Comparison of ENCODE assay signal across 13 cellular contexts in genomic region chr21:46254208-46254975, GRCh38. TPM values are rescaled to one million over a fixed set of nuclear protein-coding genes. Genes with fewer than 3 reads are reported as not detected.
DNase-seq lines count a peak whose midpoint lies in the region; ATAC-seq, FAIRE-seq and TF ChIP-seq lines count a peak whose summit lies in the region.
"Had no signal": no experiment of that assay in that cellular context is flagged by ENCODE, and none has a peak within 500 bp of the region (broad histone marks: within the 10 kb centered on the region; RNA-seq: fewer than 3 reads in every experiment).

No MANE protein-coding gene starts in this region.

- H3K4me1 Mint-ChIP-seq in CD4-positive, CD25-positive, alpha-beta regulatory T cell = peaks cover 8 to 37% (median 27%) of the 10 kb centered on the region in 4 donors

- no peak for TF ChIP-seq RAD21 in K562 (CRISPR knock-in tag; conservative IDR thresholded peaks at IDR 0.05 in 1 of 2, IDR thresholded peaks at IDR 0.05 in 1 of 2)

- BruUV-seq in K562 (replicated peaks; lab: Mats Ljungman, UMichigan) = no TSS peak

- in situ Hi-C loops in K562 (cut with MboI) = no loop called here

- H3K36me3 ChIP-seq in CD4-positive, CD25-positive, alpha-beta regulatory T cell (ENCODE audit: control insufficient read depth, insufficient read depth, low read length) = peaks cover 78% of the 10 kb centered on the region
- H3K36me3 ChIP-seq in K562 (ENCODE audit: control insufficient read depth, insufficient read depth, low read length) = peaks cover 95% of the 10 kb centered on the region
- H3K36me3 ChIP-seq in BE2C = peaks cover 88% of the 10 kb centered on the region

- H3K9ac ChIP-seq in K562 (ENCODE audit: insufficient read depth in 1 of 2, low read depth in 2 of 2, low read length in 2 of 2) = peak overlapping the region in 1 of 2 experiments; percentile 68; a peak in 1 of 4 replicates

- H3K4me2 ChIP-seq in K562 (ENCODE audit: insufficient read depth, low read length) = no peak overlapping the region

- H3K27me3 Mint-ChIP-seq in CD4-positive, CD25-positive, alpha-beta regulatory T cell = no peaks in the 10 kb centered on the region
- H3K27me3 Mint-ChIP-seq: progenitor cell of endocrine pancreas had no signal

- H3K79me2 ChIP-seq in K562 (ENCODE audit: control insufficient read depth, insufficient read depth, low read length) = no peaks in the 10 kb centered on the region

- no peak overlapping the region for H2AFZ ChIP-seq in K562 (ENCODE audit: low read depth, low read length)

- no peaks in the 10 kb centered on the region for H3K27me3 ChIP-seq in CD4-positive, CD25-positive, alpha-beta regulatory T cell (ENCODE audit: control insufficient read depth, insufficient read depth, low read length)
- H3K27me3 ChIP-seq in K562 (ENCODE audit: control insufficient read depth in 2 of 2, insufficient read depth in 2 of 2, low read length in 2 of 2) (no peaks in the 10 kb centered on the region), BE2C (no peaks in the 10 kb centered on the region)

- POLR2A ChIA-PET in K562 (lab: Yijun Ruan, JAX) = interaction anchor here (0.7 to 3.0 kb wide), 8 partner anchors 10 to 50 kb away, joined by 3 to 13 read pairs (median 7); no protein-coding TSS in a partner anchor

- no peaks in the 10 kb centered on the region for H3K9me1 ChIP-seq in K562 (ENCODE audit: control insufficient read depth, insufficient read depth, low read length)

- FAIRE-seq in GM18507 (lab: Jason Lieb, UNC) = peak; percentile 61
- FAIRE-seq in K562 (lab: Jason Lieb, UNC) = no peak

- no peaks in the 10 kb centered on the region for H3K9me3 ChIP-seq in CD4-positive, CD25-positive, alpha-beta regulatory T cell (ENCODE audit: control insufficient read depth in 2 of 2, low read length in 2 of 2)
- H3K9me3 ChIP-seq in K562 (replicated peaks; ENCODE audit: control insufficient read depth, insufficient read depth, low read depth, low read length) = no peaks in the 10 kb centered on the region
- H3K9me3 ChIP-seq in BE2C = no peaks in the 10 kb centered on the region; the same call in 1 of the 2 replicates

- H3K4me3 ChIP-seq in CD4-positive, CD25-positive, alpha-beta regulatory T cell (ENCODE audit: low read depth, low read length) = no peak overlapping the region
- H3K4me3 ChIP-seq in K562 = no peak overlapping the region
- H3K4me3 ChIP-seq in BE2C (ENCODE audit: low read depth, low read length) = no peak overlapping the region

- intact Hi-C loops in K562 (cut with micrococcal nuclease) (no loop called here), left ventricle myocardium superior (cut with micrococcal nuclease) (no loop called here)

- peaks cover 62% of the 10 kb centered on the region for H3K36me3 Mint-ChIP-seq in CD4-positive, CD25-positive, alpha-beta regulatory T cell

- TF ChIP-seq CTCF in K562 (IDR thresholded peaks at IDR 0.05 in 2 of 3, conservative IDR thresholded peaks at IDR 0.05 in 1 of 3; ENCODE audit: insufficient read depth in 2 of 3, low read depth in 1 of 3, low read length in 3 of 3) (no peak), BE2C (IDR thresholded peaks at IDR 0.05; ENCODE audit: low read depth, low read length) (no peak)

- TF ChIP-seq EP300 in K562 (IDR thresholded peaks at IDR 0.05; ENCODE audit: low read length) = no peak

- no peaks in the 10 kb centered on the region for H4K20me1 ChIP-seq in K562 (replicated peaks; ENCODE audit: control insufficient read depth, insufficient read depth, low read length)

- peak overlapping the region in 2 of 4 donors; percentile 0 to 4 for H3K4me3 Mint-ChIP-seq in CD4-positive, CD25-positive, alpha-beta regulatory T cell

- ATAC-seq in CD4-positive, CD25-positive, alpha-beta regulatory T cell (ENCODE audit: low read depth in 2 of 2) = no peak
- ATAC-seq in HG03196 (IDR thresholded peaks at IDR 0.05; ENCODE audit: unreplicated experiment) (peak; percentile 52), K562 (no peak), left ventricle myocardium superior (no peak)
- ATAC-seq: left lobe of liver, Right ventricle myocardium inferior had no signal

- 94% methylated on average over 12 of the region's 12 CpGs for WGBS in K562 (ENCODE audit: insufficient coverage, low coverage, missing lambda C conversion rate)

- no peak for DNase-seq in CD4-positive, CD25-positive, alpha-beta regulatory T cell
- peak; percentile 44 for DNase-seq in GM18507 (ENCODE audit: extremely low spot score, insufficient read length, low read depth)
- no peak for DNase-seq in K562 (ENCODE audit: extremely low read depth in 1 of 4, low spot score in 3 of 4)
- DNase-seq in stimulated activated CD4-positive, alpha-beta T cell treated with anti-CD3 and anti-CD28 coated beads, Interleukin-12 subunit alpha, Interleukin-12 subunit beta, amount 100 ng/mL, for 4 hours = no peak
- DNase-seq in BE2C = no peak
- no peak for DNase-seq in SKM-1 treated with dmso at 0.1 percent for 144 hours (lab: John Stamatoyannopoulos, UW; ENCODE audit: unreplicated experiment)
- no peak for DNase-seq in left ventricle myocardium superior
- DNase-seq: NCI-H2171, trophoblast cell had no signal

- CTCF ChIA-PET in K562 (lab: Yijun Ruan, JAX; ENCODE audit: low intra/inter-chr PET ratio) = interaction anchor here (0.6 kb wide), 1 partner anchor 17 kb away, joined by 6 read pairs; no protein-coding TSS in a partner anchor

- peaks cover 10% of the 10 kb centered on the region for H3K4me1 ChIP-seq in CD4-positive, CD25-positive, alpha-beta regulatory T cell (ENCODE audit: control insufficient read depth, insufficient read depth, low read length, poor library complexity, severe bottlenecking)
- H3K4me1 ChIP-seq in K562 (replicated peaks in 1 of 2; ENCODE audit: control insufficient read depth in 2 of 2, insufficient read depth in 2 of 2, low read length in 2 of 2) (peaks cover 5 to 11% of the 10 kb centered on the region in 2 experiments; a peak in 3 of 5 replicates), BE2C (peaks cover 3% of the 10 kb centered on the region; the same call in 1 of the 2 replicates)

- peak overlapping the region; percentile 33 to 94 (median 79) for H3K27ac Mint-ChIP-seq in CD4-positive, CD25-positive, alpha-beta regulatory T cell

- TF ChIP-seq POLR2A in K562 (conservative IDR thresholded peaks at IDR 0.05) = no peak

- no peak overlapping the region for H3K27ac ChIP-seq in CD4-positive, CD25-positive, alpha-beta regulatory T cell (ENCODE audit: insufficient read depth, low read length, poor library complexity, severe bottlenecking)
- H3K27ac ChIP-seq in K562 (ENCODE audit: extremely low read depth, low read depth, low read length) = peak overlapping the region; percentile 64; the same call in 2 of the 3 replicates

- no peaks in the 10 kb centered on the region for H3K9me3 Mint-ChIP-seq in CD4-positive, CD25-positive, alpha-beta regulatory T cell

RNA-seq across cellular contexts. Expression of gene LSS, which starts 25.8 kb away (rescaled TPM):
- total RNA-seq in CD4-positive, CD25-positive, alpha-beta regulatory T cell = 51.6 TPM
- 10 to 100 TPM in 3 of 4 donors, 1 to 10 TPM in 1; 8.8 to 18.0 (median 12.3) TPM for polyA plus RNA-seq in CD4-positive, CD25-positive, alpha-beta regulatory T cell
- total RNA-seq in K562 (2011; cell fraction: chromatin; rRNA removed; ENCODE audit: low replicate concordance) = 322 and 719 TPM in 2 replicates
- 292 and 343 TPM in 2 replicates for total RNA-seq in K562 (2011; cell fraction: nucleolus; rRNA removed)
- 326 and 359 TPM in 2 replicates for total RNA-seq in K562 (2011; cell fraction: nucleoplasm; rRNA removed)
- total RNA-seq in K562 (2014; rRNA removed) = 56.4 and 67.6 TPM in 2 replicates
- 10.6 and 15.1 TPM in 2 replicates for total RNA-seq in K562 (2014; rRNA removed; fragmentation: Illumina TruSeq; extraction: Trizol)
- total RNA-seq in K562 (2015; rRNA removed; fragmentation: Illumina TruSeq; extraction: Trizol) = 29.6 and 29.8 TPM in 2 replicates
- total RNA-seq in K562 (2021) = 87.9 and 89.5 TPM in 2 replicates
- polyA plus RNA-seq in K562 (2011; rRNA removed) = 81.3 and 221 TPM in 2 replicates
- polyA plus RNA-seq in K562 (2011; cell fraction: cytosol; rRNA removed) = 98.8 and 159 TPM in 2 replicates
- 739 and 1,169 TPM in 2 replicates for polyA plus RNA-seq in K562 (2011; cell fraction: nucleus; rRNA removed)
- polyA plus RNA-seq in K562 (2012) = 51.7 and 64.9 TPM in 2 replicates
- 37.4 and 43.3 TPM in 2 replicates for polyA plus RNA-seq in K562 (2014; fragmentation: Illumina TruSeq; extraction: Trizol)
- polyA plus RNA-seq in K562 (2014; fragmentation: Nextera tagmentation; extraction: Ambion mirVana) = 1 to 10 TPM; 2.2 to 2.7 TPM
- polyA plus RNA-seq in K562 (2014; rRNA removed) = 58.2 and 80.7 TPM in 2 replicates
- polyA minus RNA-seq in K562 (2011; rRNA and poly(A)+ RNA removed) = 117 and 159 TPM in 2 replicates
- polyA minus RNA-seq in K562 (2011; cell fraction: cytosol; rRNA and poly(A)+ RNA removed) = 32.4 and 62.6 TPM in 2 replicates
- 91.6 and 197 TPM in 2 replicates for polyA minus RNA-seq in K562 (2011; cell fraction: nucleus; rRNA and poly(A)+ RNA removed)
- polyA plus RNA-seq in BE2C (2012; ENCODE audit: insufficient read depth, insufficient read length, low read depth) = 84.6 TPM
- 58.3 TPM for total RNA-seq in left ventricle myocardium superior

RNA-seq across cellular contexts. Expression of gene MCM3AP, which starts 31.0 kb away (rescaled TPM):
- total RNA-seq in CD4-positive, CD25-positive, alpha-beta regulatory T cell = 139 TPM
- polyA plus RNA-seq in CD4-positive, CD25-positive, alpha-beta regulatory T cell = 10 to 100 TPM; 30.7 to 47.2 (median 44.8) TPM
- 521 and 755 TPM in 2 replicates for total RNA-seq in K562 (2011; cell fraction: chromatin; rRNA removed; ENCODE audit: low replicate concordance)
- 321 and 328 TPM in 2 replicates for total RNA-seq in K562 (2011; cell fraction: nucleolus; rRNA removed)
- total RNA-seq in K562 (2011; cell fraction: nucleoplasm; rRNA removed) = 365 and 369 TPM in 2 replicates
- 98.9 and 106 TPM in 2 replicates for total RNA-seq in K562 (2014; rRNA removed)
- 69.2 and 73.1 TPM in 2 replicates for total RNA-seq in K562 (2014; rRNA removed; fragmentation: Illumina TruSeq; extraction: Trizol)
- 65.1 and 80.9 TPM in 2 replicates for total RNA-seq in K562 (2015; rRNA removed; fragmentation: Illumina TruSeq; extraction: Trizol)
- 154 and 179 TPM in 2 replicates for total RNA-seq in K562 (2021)
- polyA plus RNA-seq in K562 (2011; rRNA removed) = 60.4 and 69.6 TPM in 2 replicates
- polyA plus RNA-seq in K562 (2011; cell fraction: cytosol; rRNA removed) = 46.8 and 52.9 TPM in 2 replicates
- 172 and 195 TPM in 2 replicates for polyA plus RNA-seq in K562 (2011; cell fraction: nucleus; rRNA removed)
- 67.7 and 73.1 TPM in 2 replicates for polyA plus RNA-seq in K562 (2012)
- 65.9 and 75.9 TPM in 2 replicates for polyA plus RNA-seq in K562 (2014; fragmentation: Illumina TruSeq; extraction: Trizol)
- polyA plus RNA-seq in K562 (2014; fragmentation: Nextera tagmentation; extraction: Ambion mirVana) = 1 to 10 TPM; 6.5 to 9.1 TPM
- 75.4 and 82.8 TPM in 2 replicates for polyA plus RNA-seq in K562 (2014; rRNA removed)
- 102 and 106 TPM in 2 replicates for polyA minus RNA-seq in K562 (2011; rRNA and poly(A)+ RNA removed)
- 116 and 119 TPM in 2 replicates for polyA minus RNA-seq in K562 (2011; cell fraction: cytosol; rRNA and poly(A)+ RNA removed)
- 122 and 182 TPM in 2 replicates for polyA minus RNA-seq in K562 (2011; cell fraction: nucleus; rRNA and poly(A)+ RNA removed)
- 79.8 TPM for polyA plus RNA-seq in BE2C (2012; ENCODE audit: insufficient read depth, insufficient read length, low read depth)
- 62.9 TPM for total RNA-seq in left ventricle myocardium superior

RNA-seq across cellular contexts. Expression of gene YBEY, which starts 31.8 kb away (rescaled TPM):
- total RNA-seq in CD4-positive, CD25-positive, alpha-beta regulatory T cell = 10.9 TPM
- polyA plus RNA-seq in CD4-positive, CD25-positive, alpha-beta regulatory T cell = 10 to 100 TPM; 13.6 to 18.3 (median 15.4) TPM
- 18.6 and 19.3 TPM in 2 replicates for total RNA-seq in K562 (2011; cell fraction: chromatin; rRNA removed; ENCODE audit: low replicate concordance)
- total RNA-seq in K562 (2011; cell fraction: nucleolus; rRNA removed) = 15.7 and 16.2 TPM in 2 replicates
- 18.8 and 20.2 TPM in 2 replicates for total RNA-seq in K562 (2011; cell fraction: nucleoplasm; rRNA removed)
- total RNA-seq in K562 (2014; rRNA removed) (10.7 and 12.4 TPM in 2 replicates), K562 (2014; rRNA removed; fragmentation: Illumina TruSeq; extraction: Trizol) (12.4 and 14.0 TPM in 2 replicates), K562 (2015; rRNA removed; fragmentation: Illumina TruSeq; extraction: Trizol) (14.3 and 15.6 TPM in 2 replicates), K562 (2021) (10.5 and 10.7 TPM in 2 replicates), left ventricle myocardium superior (18.3 TPM)
- polyA plus RNA-seq in K562 (2011; rRNA removed) (9.9 and 15.9 TPM in 2 replicates), K562 (2014; fragmentation: Illumina TruSeq; extraction: Trizol) (14.1 and 14.7 TPM in 2 replicates), K562 (2014; fragmentation: Nextera tagmentation; extraction: Ambion mirVana) (1 to 10 TPM; 6.4 to 9.4 TPM), K562 (2014; rRNA removed) (28.0 and 39.6 TPM in 2 replicates)
- polyA plus RNA-seq in K562 (2011; cell fraction: cytosol; rRNA removed) = 8.1 and 10.3 TPM in 2 replicates
- polyA plus RNA-seq in K562 (2011; cell fraction: nucleus; rRNA removed) = 6.9 and 7.3 TPM in 2 replicates
- 13.9 and 16.0 TPM in 2 replicates for polyA plus RNA-seq in K562 (2012)
- polyA minus RNA-seq in K562 (2011; rRNA and poly(A)+ RNA removed) = 7.3 and 8.3 TPM in 2 replicates
- polyA minus RNA-seq in K562 (2011; cell fraction: cytosol; rRNA and poly(A)+ RNA removed) = 2.5 and 5.2 TPM in 2 replicates
- polyA minus RNA-seq in K562 (2011; cell fraction: nucleus; rRNA and poly(A)+ RNA removed) = 4.6 and 6.9 TPM in 2 replicates
- 8.3 TPM for polyA plus RNA-seq in BE2C (2012; ENCODE audit: insufficient read depth, insufficient read length, low read depth)
